2 cellular contexts compared by ENCODE assay signal in the genomic region with DNA sequence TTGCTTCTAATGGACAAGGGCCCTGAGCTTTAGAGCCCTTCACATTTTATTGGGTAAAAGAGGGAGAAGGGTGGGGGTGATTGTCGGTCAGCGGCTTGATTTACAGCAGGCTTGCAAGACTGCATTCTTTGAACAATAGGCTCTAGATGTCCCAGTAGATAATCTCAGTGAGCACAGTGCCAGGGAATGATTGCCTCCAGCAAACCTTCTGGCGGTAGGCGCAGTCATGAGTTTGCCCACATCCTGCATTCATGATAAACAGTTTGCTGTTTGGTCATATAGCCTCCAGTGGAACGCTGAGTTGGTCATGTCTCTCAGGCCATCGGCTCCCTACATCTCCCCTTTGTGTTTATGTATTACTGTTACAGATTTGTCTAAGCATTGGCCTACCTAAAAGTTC.
TF ChIP-seq lines count a peak whose summit lies in the region.

No MANE protein-coding gene starts in this region.

TF ChIP-seq in liver, 16 proteins besides CTCF, POLR2A, EP300 and RAD21:
- TF ChIP-seq ZBTB33 (IDR thresholded peaks at IDR 0.05), result no peak
- TF ChIP-seq, protein P1, sequence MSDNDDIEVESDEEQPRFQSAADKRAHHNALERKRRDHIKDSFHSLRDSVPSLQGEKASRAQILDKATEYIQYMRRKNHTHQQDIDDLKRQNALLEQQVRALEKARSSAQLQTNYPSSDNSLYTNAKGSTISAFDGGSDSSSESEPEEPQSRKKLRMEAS (IDR thresholded peaks at IDR 0.05), result no peak
- no peak for TF ChIP-seq SP1 (IDR thresholded peaks at IDR 0.05)
- TF ChIP-seq YY1 (IDR thresholded peaks at IDR 0.05), result no peak
- no peak for TF ChIP-seq JUND (IDR thresholded peaks at IDR 0.05)
- no peak for TF ChIP-seq RXRA (IDR thresholded peaks at IDR 0.05)
- TF ChIP-seq FOXA2 (IDR thresholded peaks at IDR 0.05), result no peak
- no peak for TF ChIP-seq REST (IDR thresholded peaks at IDR 0.05)
- no peak for TF ChIP-seq GABPA (IDR thresholded peaks at IDR 0.05 in 1 of 2, conservative IDR thresholded peaks at IDR 0.05 in 1 of 2)
- TF ChIP-seq NR2F2 (IDR thresholded peaks at IDR 0.05), result no peak
- TF ChIP-seq, protein P2, sequence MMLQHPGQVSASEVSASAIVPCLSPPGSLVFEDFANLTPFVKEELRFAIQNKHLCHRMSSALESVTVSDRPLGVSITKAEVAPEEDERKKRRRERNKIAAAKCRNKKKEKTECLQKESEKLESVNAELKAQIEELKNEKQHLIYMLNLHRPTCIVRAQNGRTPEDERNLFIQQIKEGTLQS (IDR thresholded peaks at IDR 0.05), result no peak
- no peak for TF ChIP-seq HNF4A (conservative IDR thresholded peaks at IDR 0.05)
- TF ChIP-seq FOXA1 (IDR thresholded peaks at IDR 0.05), result no peak

TF ChIP-seq in HEK293, 187 proteins besides CTCF, POLR2A, EP300 and RAD21 (continued from another document):
- no peak for TF ChIP-seq ZNF214 (tag by site-specific recombination; IDR thresholded peaks at IDR 0.05; ENCODE audit: borderline replicate concordance)
- TF ChIP-seq PRDM2 (tag by site-specific recombination; IDR thresholded peaks at IDR 0.05; ENCODE audit: borderline replicate concordance), result no peak
- no peak for TF ChIP-seq ZNF530 (tag by site-specific recombination; IDR thresholded peaks at IDR 0.05; ENCODE audit: low read depth)
- no peak for TF ChIP-seq ZNF16 (tag by site-specific recombination; IDR thresholded peaks at IDR 0.05; ENCODE audit: low read depth)
- TF ChIP-seq, protein P3, sequence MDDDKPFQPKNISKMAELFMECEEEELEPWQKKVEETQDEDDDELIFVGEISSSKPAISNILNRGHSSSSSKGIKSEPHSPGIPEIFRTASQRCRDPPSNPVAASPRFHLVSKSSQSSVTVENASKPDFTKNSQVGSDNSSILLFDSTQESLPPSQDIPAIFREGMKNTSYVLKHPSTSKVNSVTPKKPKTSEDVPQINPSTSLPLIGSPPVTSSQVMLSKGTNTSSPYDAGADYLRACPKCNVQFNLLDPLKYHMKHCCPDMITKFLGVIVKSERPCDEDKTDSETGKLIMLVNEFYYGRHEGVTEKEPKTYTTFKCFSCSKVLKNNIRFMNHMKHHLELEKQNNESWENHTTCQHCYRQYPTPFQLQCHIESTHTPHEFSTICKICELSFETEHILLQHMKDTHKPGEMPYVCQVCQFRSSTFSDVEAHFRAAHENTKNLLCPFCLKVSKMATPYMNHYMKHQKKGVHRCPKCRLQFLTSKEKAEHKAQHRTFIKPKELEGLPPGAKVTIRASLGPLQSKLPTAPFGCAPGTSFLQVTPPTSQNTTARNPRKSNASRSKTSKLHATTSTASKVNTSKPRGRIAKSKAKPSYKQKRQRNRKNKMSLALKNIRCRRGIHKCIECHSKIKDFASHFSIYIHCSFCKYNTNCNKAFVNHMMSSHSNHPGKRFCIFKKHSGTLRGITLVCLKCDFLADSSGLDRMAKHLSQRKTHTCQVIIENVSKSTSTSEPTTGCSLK (tag by site-specific recombination; IDR thresholded peaks at IDR 0.05), result no peak
TF ChIP-seq in HEK293: peak in this region for 1.
